Comparison of ENCODE assay signal across 1 cellular context in genomic region chr19:4182082-4182926, GRCh38.
TF ChIP-seq lines count a peak whose summit lies in the region.

TSS of gene ANKRD24 (plus strand) at chr19:4182689. CDS start at chr19:4186426, 3,737 bp downstream.
TSS of gene SIRT6 (minus strand) at chr19:4182563. CDS start at chr19:4182539, 24 bp downstream.

TF ChIP-seq in HEK293, 187 proteins besides CTCF, POLR2A, EP300 and RAD21 (continued from another document):
- TF ChIP-seq ZSCAN18 (tag by site-specific recombination; IDR thresholded peaks at IDR 0.05) (0 out of 2 replicates have a peak, but pooled peaks have one; percentile 12), TSHZ1 (tag by site-specific recombination; IDR thresholded peaks at IDR 0.05; ENCODE audit: borderline replicate concordance) (peak; percentile 75; the same call in 1 of the 2 replicates), SETDB1 (IDR thresholded peaks at IDR 0.05; ENCODE audit: insufficient read length, low read length) (no peak), ZBTB21 (tag by site-specific recombination; IDR thresholded peaks at IDR 0.05) (peak; percentile 77), ZBTB44 (tag by site-specific recombination; IDR thresholded peaks at IDR 0.05) (peak; percentile 55; the same call in 1 of the 2 replicates), ZIC2 (tag by site-specific recombination; IDR thresholded peaks at IDR 0.05) (peak; percentile 75), HOXC10 (CRISPR knock-in tag; IDR thresholded peaks at IDR 0.05) (no peak), ZNF626 (tag by site-specific recombination; IDR thresholded peaks at IDR 0.05) (no peak), INSM2 (tag by site-specific recombination; IDR thresholded peaks at IDR 0.05) (peak; percentile 82), ZNF629 (tag by site-specific recombination; IDR thresholded peaks at IDR 0.05) (peak; percentile 87), PRDM4 (tag by site-specific recombination; IDR thresholded peaks at IDR 0.05) (0 out of 2 replicates have a peak, but pooled peaks have one; percentile 35), ZNF157 (tag by site-specific recombination; IDR thresholded peaks at IDR 0.05) (no peak), ZNF394 (tag by site-specific recombination; IDR thresholded peaks at IDR 0.05; ENCODE audit: borderline replicate concordance) (peak; percentile 62), GLIS1 (tag by site-specific recombination; IDR thresholded peaks at IDR 0.05) (peak; percentile 43; the same call in 1 of the 2 replicates), ZNF501 (tag by site-specific recombination; IDR thresholded peaks at IDR 0.05) (peak; percentile 80), ZBTB20 (tag by site-specific recombination; IDR thresholded peaks at IDR 0.05) (peak; percentile 40; the same call in 1 of the 2 replicates), ZNF24 (tag by site-specific recombination; IDR thresholded peaks at IDR 0.05) (0 out of 2 replicates have a peak, but pooled peaks have one; percentile 69), ZNF146 (tag by site-specific recombination; IDR thresholded peaks at IDR 0.05) (peak; percentile 41; the same call in 1 of the 2 replicates), ZSCAN5A (tag by site-specific recombination; IDR thresholded peaks at IDR 0.05) (0 out of 2 replicates have a peak, but pooled peaks have one; percentile 33), ZNF660 (tag by site-specific recombination; IDR thresholded peaks at IDR 0.05) (peak; percentile 71; the same call in 1 of the 2 replicates), ZSCAN23 (tag by site-specific recombination; IDR thresholded peaks at IDR 0.05) (peak; percentile 66; the same call in 1 of the 2 replicates), ZNF548 (tag by site-specific recombination; IDR thresholded peaks at IDR 0.05) (no peak), ZNF18 (tag by site-specific recombination; IDR thresholded peaks at IDR 0.05) (peak; percentile 57; the same call in 1 of the 2 replicates), ZBTB6 (tag by site-specific recombination; IDR thresholded peaks at IDR 0.05) (no peak), ZXDB (tag by site-specific recombination; IDR thresholded peaks at IDR 0.05) (peak; percentile 99), ZNF843 (tag by site-specific recombination; IDR thresholded peaks at IDR 0.05) (peak; percentile 73; the same call in 1 of the 2 replicates), ZNF341 (tag by site-specific recombination; IDR thresholded peaks at IDR 0.05; ENCODE audit: low read depth) (peak; percentile 81), ZNF585B (tag by site-specific recombination; IDR thresholded peaks at IDR 0.05) (no peak), GFI1B (tag by site-specific recombination; IDR thresholded peaks at IDR 0.05) (no peak), ZFP69B (tag by site-specific recombination; IDR thresholded peaks at IDR 0.05) (peak; percentile 62), KLF8 (tag by site-specific recombination; IDR thresholded peaks at IDR 0.05) (peak; percentile 99), ZNF76 (tag by site-specific recombination; IDR thresholded peaks at IDR 0.05; ENCODE audit: borderline replicate concordance, low read depth) (peak; percentile 96), REPIN1 (tag by site-specific recombination; IDR thresholded peaks at IDR 0.05; ENCODE audit: low read depth) (no peak), KLF10 (tag by site-specific recombination; IDR thresholded peaks at IDR 0.05) (peak; percentile 73; the same call in 1 of the 2 replicates), SP2 (tag by site-specific recombination; IDR thresholded peaks at IDR 0.05) (peak; percentile 98), ZNF473 (tag by site-specific recombination; IDR thresholded peaks at IDR 0.05) (no peak), YY1 (tag by site-specific recombination; IDR thresholded peaks at IDR 0.05) (peak; percentile 66), GLI4 (tag by site-specific recombination; IDR thresholded peaks at IDR 0.05) (peak; percentile 43; the same call in 1 of the 2 replicates), ZEB2 (tag by site-specific recombination; IDR thresholded peaks at IDR 0.05) (peak; percentile 98)
